Comparison of ENCODE assay signal across 16 cellular contexts in genomic region chr7:102055181-102055976, GRCh38.
DNase-seq lines count a peak whose midpoint lies in the region; ATAC-seq, FAIRE-seq and TF ChIP-seq lines count a peak whose summit lies in the region.
"Had no signal": no experiment of that assay in that cellular context is flagged by ENCODE, and none has a peak within 500 bp of the region (broad histone marks: within the 10 kb centered on the region; RNA-seq: fewer than 3 reads in every experiment).

No MANE protein-coding gene starts in this region.

- H3K9me3 ChIP-seq in A549 (peaks cover 12% of the 10 kb centered on the region; the same call in 2 of the 3 replicates), Karpas-422 (ENCODE audit: low read length) (peaks cover 6% of the 10 kb centered on the region; the same call in 1 of the 2 replicates), heart left ventricle (peaks cover 0 to 36% (median 9%) of the 10 kb centered on the region in 12 donors)

- H3K4me1 ChIP-seq in A549 (peaks cover 3% of the 10 kb centered on the region; the same call in 1 of the 3 replicates), Karpas-422 (ENCODE audit: low read length) (peaks cover 20% of the 10 kb centered on the region), heart left ventricle (peaks cover 0 to 6% (median 0%) of the 10 kb centered on the region in 12 donors)

- TF ChIP-seq EP300 in A549 (IDR thresholded peaks at IDR 0.05): no peak

- no peak overlapping the region for H3K9ac ChIP-seq in Karpas-422 (ENCODE audit: low read length)

- H3K4me1 Mint-ChIP-seq in memory B cell (peaks cover 7% of the 10 kb centered on the region), nephron progenitor cell (peaks cover 7% of the 10 kb centered on the region)

- CTCF ChIA-PET in A549 (lab: Yijun Ruan, JAX): interaction anchor here (0.6 to 1.4 kb wide), 6 partner anchors 10 to 120 kb away, joined by 3 to 5 read pairs (median 4); no protein-coding TSS in a partner anchor

- H4K20me1 ChIP-seq in Karpas-422 (ENCODE audit: insufficient read depth, low read depth, low read length): no peaks in the 10 kb centered on the region

- H3K27me3 ChIP-seq in Karpas-422 (ENCODE audit: low read length): no peaks in the 10 kb centered on the region
- H3K27me3 ChIP-seq in heart left ventricle: no peaks in the 10 kb centered on the region

- H3K36me3 ChIP-seq in Karpas-422 (ENCODE audit: insufficient read depth, low read length) (peaks cover 3% of the 10 kb centered on the region; the same call in 1 of the 2 replicates), heart left ventricle (no peaks in the 10 kb centered on the region)

- intact Hi-C loops in heart left ventricle (cut with DNase I): loop anchor here in 1 of 10 donors (10.0 kb wide), 1 partner anchor 49 kb away; no protein-coding TSS in a partner anchor

- H3K4me3 ChIP-seq in A549 (no peak overlapping the region), GM12865 (ENCODE audit: low read depth, low read length) (no peak overlapping the region), Karpas-422 (ENCODE audit: low read length) (no peak overlapping the region), heart left ventricle (no peak overlapping the region)

- ATAC-seq in A549 (no peak), memory B cell (ENCODE audit: low read depth) (no peak), heart left ventricle (no peak)

- H3K4me2 ChIP-seq in A549 (no peak overlapping the region), Karpas-422 (ENCODE audit: low read depth, low read length, poor library complexity, severe bottlenecking) (peak overlapping the region; percentile 4)

- no peak for DNase-seq in A549 (ENCODE audit: low read depth in 1 of 2, low spot score in 1 of 2)
- peak; percentile 55 for DNase-seq in GM12865 (ENCODE audit: low read depth)
- no peak for DNase-seq in Karpas-422
- no peak for DNase-seq in memory B cell (ENCODE audit: low spot score in 2 of 2)
- DNase-seq in GM12892 (ENCODE audit: insufficient read length): no peak
- no peak for DNase-seq in heart left ventricle
- no peak for DNase-seq in nephron progenitor cell
- DNase-seq: Caco-2; CD8-positive, alpha-beta memory T cell; DND-41; GDM1; GOT3; H9 had no signal

- peaks cover 77% of the 10 kb centered on the region for H3K79me2 ChIP-seq in Karpas-422 (ENCODE audit: low read length)

- H3K27ac Mint-ChIP-seq in memory B cell: peak overlapping the region; percentile 24
- H3K27ac Mint-ChIP-seq in nephron progenitor cell: no peak overlapping the region
- H3K27ac Mint-ChIP-seq: B cell had no signal

- H2AFZ ChIP-seq in Karpas-422 (ENCODE audit: low read length): no peak overlapping the region

- POLR2A ChIA-PET in A549 (lab: Yijun Ruan, JAX): no interaction called here

- no peaks in the 10 kb centered on the region for H3K9me2 ChIP-seq in Karpas-422 (replicated peaks; ENCODE audit: insufficient read depth, low read length)

- TF ChIP-seq POLR2A in A549 (IDR thresholded peaks at IDR 0.05; ENCODE audit: low read length): no peak
- no peak for TF ChIP-seq POLR2A in GM12892 (IDR thresholded peaks at IDR 0.05; ENCODE audit: low read depth, low read length)
- no peak for TF ChIP-seq POLR2A in heart left ventricle (IDR thresholded peaks at IDR 0.05)

- H3K9me3 Mint-ChIP-seq in memory B cell (peaks cover 2% of the 10 kb centered on the region), nephron progenitor cell (peaks cover 62% of the 10 kb centered on the region)

- H3K4me3 Mint-ChIP-seq in memory B cell (no peak overlapping the region), nephron progenitor cell (no peak overlapping the region)
- H3K4me3 Mint-ChIP-seq: B cell; CD14-positive monocyte; CD8-positive, alpha-beta memory T cell; H9 had no signal

- 89% methylated on average over 2 of the region's 2 CpGs for WGBS in A549 (ENCODE audit: missing lambda C conversion rate)
- WGBS in heart left ventricle, 4 donors: 94 to 98% (median 97%) methylated on average over 2 of the region's 2 CpGs

- FAIRE-seq in A549 (lab: Jason Lieb, UNC) (no peak), GM12892 (lab: Jason Lieb, UNC) (no peak)
- FAIRE-seq: GM19239 had no signal

- peaks cover 20% of the 10 kb centered on the region for H3K36me3 Mint-ChIP-seq in memory B cell
- H3K36me3 Mint-ChIP-seq in nephron progenitor cell (ENCODE audit: low read depth): peaks cover 78% of the 10 kb centered on the region

- H3K27me3 Mint-ChIP-seq in memory B cell (no peaks in the 10 kb centered on the region), nephron progenitor cell (ENCODE audit: low read depth, poor library complexity) (no peaks in the 10 kb centered on the region)
- H3K27me3 Mint-ChIP-seq: B cell had no signal

- TF ChIP-seq CTCF in A549 (IDR thresholded peaks at IDR 0.05): no peak
- TF ChIP-seq CTCF in GM12865 (IDR thresholded peaks at IDR 0.05; ENCODE audit: insufficient read depth, low read depth, low read length, missing control alignments): no peak
- TF ChIP-seq CTCF in heart left ventricle (IDR thresholded peaks at IDR 0.05): no peak
- TF ChIP-seq CTCF in nephron progenitor cell (IDR thresholded peaks at IDR 0.05): no peak

- TF ChIP-seq RAD21 in A549 (conservative IDR thresholded peaks at IDR 0.05 in 1 of 2, IDR thresholded peaks at IDR 0.05 in 1 of 2): no peak

- H3K27ac ChIP-seq in A549: no peak overlapping the region
- peak overlapping the region; percentile 21; the same call in 1 of the 2 replicates for H3K27ac ChIP-seq in Karpas-422 (ENCODE audit: low read length)
- no peak overlapping the region for H3K27ac ChIP-seq in heart left ventricle

TF ChIP-seq in A549, 52 proteins besides CTCF, POLR2A, EP300 and RAD21:
- peak; percentile 55 for TF ChIP-seq MAFK (IDR thresholded peaks at IDR 0.05; ENCODE audit: partially characterized antibody)
- TF ChIP-seq RARB (CRISPR knock-in tag; IDR thresholded peaks at IDR 0.05): no peak
- TF ChIP-seq RNF2 (IDR thresholded peaks at IDR 0.05; ENCODE audit: borderline replicate concordance, low read depth): no peak
- TF ChIP-seq HOXB13 (CRISPR knock-in tag; IDR thresholded peaks at IDR 0.05; ENCODE audit: low read depth): no peak
- no peak for TF ChIP-seq ZSCAN20 (CRISPR knock-in tag; IDR thresholded peaks at IDR 0.05)
- TF ChIP-seq GATA3 (IDR thresholded peaks at IDR 0.05; ENCODE audit: borderline replicate concordance): no peak
TF ChIP-seq in A549: peak in this region for 1.
